Comparison of ENCODE assay signal across 16 cellular contexts in genomic region chr7:5553298-5553877, GRCh38. TPM values are rescaled to one million over a fixed set of nuclear protein-coding genes. Genes with fewer than 3 reads are reported as not detected.
DNase-seq lines count a peak whose midpoint lies in the region; ATAC-seq, FAIRE-seq and TF ChIP-seq lines count a peak whose summit lies in the region.
"Had no signal": no experiment of that assay in that cellular context is flagged by ENCODE, and none has a peak within 500 bp of the region (broad histone marks: within the 10 kb centered on the region; RNA-seq: fewer than 3 reads in every experiment).

No MANE protein-coding gene starts in this region.

- 8% methylated on average over 9 of the region's 9 CpGs for WGBS in K562 (ENCODE audit: insufficient coverage, low coverage, missing lambda C conversion rate)

- H3K9me1 ChIP-seq in K562 (ENCODE audit: control insufficient read depth, insufficient read depth, low read length), result no peaks in the 10 kb centered on the region

- no TSS peak for BruUV-seq in K562 (replicated peaks; lab: Mats Ljungman, UMichigan)

- DNase-seq in HFFc6 (no peak), K562 (ENCODE audit: extremely low read depth in 1 of 4, low spot score in 3 of 4) (peak; percentile 54 to 89 (median 60)), myocyte (ENCODE audit: low read depth) (peak; percentile 77), KBM-7 (no peak), NCI-H69 (lab: John Stamatoyannopoulos, UW) (no peak)
- no peak for DNase-seq in activated CD4-positive, alpha-beta T cell treated with anti-CD3 and anti-CD28 coated beads, Interleukin-2, amount 10 ng/mL, durations not matched to agents 7 days and 5 days
- DNase-seq: activated T-cell treated with anti-CD3 and anti-CD28 coated beads, Interleukin-2, amount 50 U/mL, for 4 hours; amygdala; DMS79 treated with DMSO at 0.1 percent for 48 hours; NCI-H1436; substantia nigra; T-cell had no signal

- no peaks in the 10 kb centered on the region for H3K36me3 ChIP-seq in BLaER1 treated with 17β-estradiol and CSF1 and Interleukin-3, amounts not matched to agents 10 nM and 100 nM
- H3K36me3 ChIP-seq in K562 (ENCODE audit: control insufficient read depth, insufficient read depth, low read length), result no peaks in the 10 kb centered on the region

- TF ChIP-seq CTCF in HFFc6 (IDR thresholded peaks at IDR 0.05) (no peak), K562 (IDR thresholded peaks at IDR 0.05 in 2 of 3, conservative IDR thresholded peaks at IDR 0.05 in 1 of 3; ENCODE audit: insufficient read depth in 2 of 3, low read depth in 1 of 3, low read length in 3 of 3) (no peak)

- H3K27ac ChIP-seq in BLaER1 treated with 17β-estradiol and CSF1 and Interleukin-3, amounts not matched to agents 10 nM and 100 nM, result 0 out of 22 replicates have a peak overlapping the region, but pooled peaks of 1 of the 11 experiments have one; percentile 1
- peak overlapping the region; percentile 80 for H3K27ac ChIP-seq in K562 (ENCODE audit: extremely low read depth, low read depth, low read length)

- peak overlapping the region; percentile 38; the same call in 1 of the 2 replicates for H3K27ac Mint-ChIP-seq in HFFc6
- H3K27ac Mint-ChIP-seq in activated CD4-positive, alpha-beta T cell treated with anti-CD3 and anti-CD28 coated beads, Interleukin-2, amount 10 ng/mL, durations not matched to agents 7 days and 5 days, result no peak overlapping the region

- H3K9me3 ChIP-seq in BLaER1 treated with 17β-estradiol and CSF1 and Interleukin-3, amounts not matched to agents 10 nM and 100 nM (replicated peaks in 1 of 11), result no peaks in the 10 kb centered on the region
- H3K9me3 ChIP-seq in K562 (replicated peaks; ENCODE audit: control insufficient read depth, insufficient read depth, low read depth, low read length), result no peaks in the 10 kb centered on the region

- peak overlapping the region in 8 of 11 experiments; percentile 2 to 100 (median 38); a peak in 11 of 22 replicates for H3K4me2 ChIP-seq in BLaER1 treated with 17β-estradiol and CSF1 and Interleukin-3, amounts not matched to agents 10 nM and 100 nM
- peak overlapping the region; percentile 40 for H3K4me2 ChIP-seq in K562 (ENCODE audit: insufficient read depth, low read length)

- no peak overlapping the region for H3K4me3 ChIP-seq in BLaER1 treated with 17β-estradiol and CSF1 and Interleukin-3, amounts not matched to agents 10 nM and 100 nM
- no peak overlapping the region for H3K4me3 ChIP-seq in K562
- H3K4me3 ChIP-seq: GM12878, lung had no signal

- peaks cover 9% of the 10 kb centered on the region; the same call in 2 of the 3 replicates for H3K79me2 ChIP-seq in K562 (ENCODE audit: control insufficient read depth, insufficient read depth, low read length)

- peaks cover 47 to 65% (median 50%) of the 10 kb centered on the region in 10 experiments for H3K4me1 ChIP-seq in BLaER1 treated with 17β-estradiol and CSF1 and Interleukin-3, amounts not matched to agents 10 nM and 100 nM
- H3K4me1 ChIP-seq in K562 (replicated peaks in 1 of 2; ENCODE audit: control insufficient read depth in 2 of 2, insufficient read depth in 2 of 2, low read length in 2 of 2), result peaks cover 56 to 82% of the 10 kb centered on the region in 2 experiments

- H2AFZ ChIP-seq in K562 (ENCODE audit: low read depth, low read length), result peak overlapping the region; percentile 97

- in situ Hi-C loops in K562 (cut with MboI) (no loop called here), KBM-7 (cut with MboI; ENCODE audit: low pct_unique_long_range_greater_than_20kb, low sequenced_read_pairs) (no loop called here)

- H3K27me3 ChIP-seq in BLaER1 treated with 17β-estradiol and CSF1 and Interleukin-3, amounts not matched to agents 10 nM and 100 nM, result no peaks in the 10 kb centered on the region
- no peaks in the 10 kb centered on the region for H3K27me3 ChIP-seq in K562 (ENCODE audit: control insufficient read depth in 2 of 2, insufficient read depth in 2 of 2, low read length in 2 of 2)

- ATAC-seq in K562 (peak; percentile 9), GM18868 (IDR thresholded peaks at IDR 0.05; ENCODE audit: unreplicated experiment) (no peak)
- ATAC-seq: activated T-cell treated with anti-CD3 and anti-CD28 coated beads, Interleukin-2, amount 50 U/mL, for 4 hours; GM12878; T-cell had no signal

- no peaks in the 10 kb centered on the region; the same call in 1 of the 2 replicates for H3K27me3 Mint-ChIP-seq in HFFc6 (ENCODE audit: insufficient read depth)
- peaks cover 4% of the 10 kb centered on the region for H3K27me3 Mint-ChIP-seq in activated CD4-positive, alpha-beta T cell treated with anti-CD3 and anti-CD28 coated beads, Interleukin-2, amount 10 ng/mL, durations not matched to agents 7 days and 5 days
- H3K27me3 Mint-ChIP-seq: T-cell had no signal

- H3K9me3 Mint-ChIP-seq in HFFc6, result no peaks in the 10 kb centered on the region
- H3K9me3 Mint-ChIP-seq in activated CD4-positive, alpha-beta T cell treated with anti-CD3 and anti-CD28 coated beads, Interleukin-2, amount 10 ng/mL, durations not matched to agents 7 days and 5 days, result no peaks in the 10 kb centered on the region
- H3K9me3 Mint-ChIP-seq: activated T-cell treated with anti-CD3 and anti-CD28 coated beads, Interleukin-2, amount 50 U/mL, for 4 hours; T-cell had no signal

- H3K9ac ChIP-seq in BLaER1 treated with 17β-estradiol and CSF1 and Interleukin-3, amounts not matched to agents 10 nM and 100 nM, result peak overlapping the region in 3 of 11 experiments; percentile 21 to 72 (median 23); a peak in 2 of 22 replicates
- peak overlapping the region; percentile 65 to 86 for H3K9ac ChIP-seq in K562 (ENCODE audit: insufficient read depth in 1 of 2, low read depth in 2 of 2, low read length in 2 of 2)

- TF ChIP-seq POLR2A in K562 (conservative IDR thresholded peaks at IDR 0.05), result no peak

- TF ChIP-seq EP300 in K562 (IDR thresholded peaks at IDR 0.05; ENCODE audit: low read length), result no peak

- H3K4me3 Mint-ChIP-seq in HFFc6, result no peak overlapping the region
- no peak overlapping the region for H3K4me3 Mint-ChIP-seq in activated CD4-positive, alpha-beta T cell treated with anti-CD3 and anti-CD28 coated beads, Interleukin-2, amount 10 ng/mL, durations not matched to agents 7 days and 5 days

- H3K36me3 Mint-ChIP-seq in HFFc6 (ENCODE audit: low read depth), result no peaks in the 10 kb centered on the region
- no peaks in the 10 kb centered on the region for H3K36me3 Mint-ChIP-seq in activated CD4-positive, alpha-beta T cell treated with anti-CD3 and anti-CD28 coated beads, Interleukin-2, amount 10 ng/mL, durations not matched to agents 7 days and 5 days (ENCODE audit: low read depth)
- H3K36me3 Mint-ChIP-seq: T-cell had no signal

- FAIRE-seq in K562 (lab: Jason Lieb, UNC), result peak; percentile 70
- FAIRE-seq: GM12878 had no signal

- POLR2A ChIA-PET in K562 (lab: Yijun Ruan, JAX), result interaction anchor here (0.6 to 0.8 kb wide), 4 partner anchors 33 to 63 kb away, joined by 3 to 4 read pairs (median 3); no protein-coding TSS in a partner anchor
- POLR2A ChIA-PET in activated CD4-positive, alpha-beta T cell treated with anti-CD3 and anti-CD28 coated beads, Interleukin-2, amount 10 ng/mL, durations not matched to agents 7 days and 5 days (lab: Charles Lee), result no interaction called here

- peaks cover 0 to 6% (median 0%) of the 10 kb centered on the region in 11 experiments; a peak in 4 of 22 replicates for H4K20me1 ChIP-seq in BLaER1 treated with 17β-estradiol and CSF1 and Interleukin-3, amounts not matched to agents 10 nM and 100 nM
- H4K20me1 ChIP-seq in K562 (replicated peaks; ENCODE audit: control insufficient read depth, insufficient read depth, low read length), result no peaks in the 10 kb centered on the region

- TF ChIP-seq RAD21 in K562 (CRISPR knock-in tag; conservative IDR thresholded peaks at IDR 0.05 in 1 of 2, IDR thresholded peaks at IDR 0.05 in 1 of 2), result no peak

- H3K4me1 Mint-ChIP-seq in HFFc6 (ENCODE audit: low read depth), result peaks cover 32% of the 10 kb centered on the region
- H3K4me1 Mint-ChIP-seq in activated CD4-positive, alpha-beta T cell treated with anti-CD3 and anti-CD28 coated beads, Interleukin-2, amount 10 ng/mL, durations not matched to agents 7 days and 5 days, result peaks cover 34% of the 10 kb centered on the region

- intact Hi-C loops in K562 (cut with micrococcal nuclease), result no loop called here

- CTCF ChIA-PET in K562 (lab: Yijun Ruan, JAX; ENCODE audit: low intra/inter-chr PET ratio), result no interaction called here
- CTCF ChIA-PET in activated CD4-positive, alpha-beta T cell treated with anti-CD3 and anti-CD28 coated beads, Interleukin-2, amount 10 ng/mL, durations not matched to agents 7 days and 5 days (lab: Charles Lee), result interaction anchor here (1.6 kb wide), 1 partner anchor 51 kb away, joined by 3 read pairs; no protein-coding TSS in a partner anchor

RNA-seq across cellular contexts. Expression of gene ACTB, which starts 23.0 kb away (rescaled TPM):
- over 10,000 TPM in 5 of 6 experiments, 1,000 to 10,000 TPM in 1; 9,852 to 14,845 (median 13,380) TPM for total RNA-seq in HFFc6 (2021; fragmentation: NEBNext Ultra II Directional; extraction: Animal tissue kit (Norgen Biotek cat#: 25700))
- total RNA-seq in K562 (2011; cell fraction: chromatin; rRNA removed; ENCODE audit: low replicate concordance), result 442 and 814 TPM in 2 replicates
- 822 and 827 TPM in 2 replicates for total RNA-seq in K562 (2011; cell fraction: nucleolus; rRNA removed)
- 612 and 733 TPM in 2 replicates for total RNA-seq in K562 (2011; cell fraction: nucleoplasm; rRNA removed)
- total RNA-seq in K562 (2014; rRNA removed), result 1,050 and 1,578 TPM in 2 replicates
- 1,330 and 1,372 TPM in 2 replicates for total RNA-seq in K562 (2014; rRNA removed; fragmentation: Illumina TruSeq; extraction: Trizol)
- 1,064 and 1,131 TPM in 2 replicates for total RNA-seq in K562 (2015; rRNA removed; fragmentation: Illumina TruSeq; extraction: Trizol)
- 3,434 and 3,475 TPM in 2 replicates for total RNA-seq in K562 (2021)
- polyA plus RNA-seq in K562 (2011; rRNA removed), result 394 and 1,035 TPM in 2 replicates
- polyA plus RNA-seq in K562 (2011; cell fraction: cytosol; rRNA removed), result 886 and 917 TPM in 2 replicates
- 1,199 and 1,212 TPM in 2 replicates for polyA plus RNA-seq in K562 (2011; cell fraction: nucleus; rRNA removed)
- polyA plus RNA-seq in K562 (2012), result 3,171 and 3,886 TPM in 2 replicates
- 3,161 and 3,227 TPM in 2 replicates for polyA plus RNA-seq in K562 (2014; fragmentation: Illumina TruSeq; extraction: Trizol)
- polyA plus RNA-seq in K562 (2014; fragmentation: Nextera tagmentation; extraction: Ambion mirVana), result 1,000 to 10,000 TPM; 1,484 to 2,232 TPM
- 1,030 and 1,055 TPM in 2 replicates for polyA plus RNA-seq in K562 (2014; rRNA removed)
- polyA minus RNA-seq in K562 (2011; rRNA and poly(A)+ RNA removed), result 535 and 828 TPM in 2 replicates
- 1,311 and 2,256 TPM in 2 replicates for polyA minus RNA-seq in K562 (2011; cell fraction: cytosol; rRNA and poly(A)+ RNA removed)
- polyA minus RNA-seq in K562 (2011; cell fraction: nucleus; rRNA and poly(A)+ RNA removed), result 373 and 553 TPM in 2 replicates
- total RNA-seq in myocyte, result 1,562 and 1,714 TPM in 2 replicates
- 5,457 TPM for polyA plus RNA-seq in myocyte (2012)
- over 10,000 TPM; 12,408 to 13,148 TPM for total RNA-seq in activated CD4-positive, alpha-beta T cell treated with anti-CD3 and anti-CD28 coated beads, Interleukin-2, amount 10 ng/mL, durations not matched to agents 7 days and 5 days

RNA-seq across cellular contexts. Expression of gene FSCN1, which starts 39.2 kb away (rescaled TPM):
- 100 to 1,000 TPM; 260 to 327 (median 310) TPM for total RNA-seq in HFFc6 (2021; fragmentation: NEBNext Ultra II Directional; extraction: Animal tissue kit (Norgen Biotek cat#: 25700))
- total RNA-seq in K562 (2011; cell fraction: chromatin; rRNA removed; ENCODE audit: low replicate concordance), result 24.2 and 122 TPM in 2 replicates
- 145 and 156 TPM in 2 replicates for total RNA-seq in K562 (2011; cell fraction: nucleolus; rRNA removed)
- total RNA-seq in K562 (2011; cell fraction: nucleoplasm; rRNA removed), result 58.0 and 62.1 TPM in 2 replicates
- 265 and 319 TPM in 2 replicates for total RNA-seq in K562 (2014; rRNA removed)
- 20.9 and 29.5 TPM in 2 replicates for total RNA-seq in K562 (2014; rRNA removed; fragmentation: Illumina TruSeq; extraction: Trizol)
- 95.1 and 107 TPM in 2 replicates for total RNA-seq in K562 (2015; rRNA removed; fragmentation: Illumina TruSeq; extraction: Trizol)
- total RNA-seq in K562 (2021), result 414 and 417 TPM in 2 replicates
- 38.7 and 106 TPM in 2 replicates for polyA plus RNA-seq in K562 (2011; rRNA removed)
- 83.6 and 256 TPM in 2 replicates for polyA plus RNA-seq in K562 (2011; cell fraction: cytosol; rRNA removed)
- 66.4 and 105 TPM in 2 replicates for polyA plus RNA-seq in K562 (2011; cell fraction: nucleus; rRNA removed)
- 253 and 255 TPM in 2 replicates for polyA plus RNA-seq in K562 (2012)
- 64.1 and 142 TPM in 2 replicates for polyA plus RNA-seq in K562 (2014; fragmentation: Illumina TruSeq; extraction: Trizol)
- 1 to 10 TPM in 1 of 2 experiments, under 1 TPM in 1; 0.70 to 1.2 TPM for polyA plus RNA-seq in K562 (2014; fragmentation: Nextera tagmentation; extraction: Ambion mirVana)
- 186 and 202 TPM in 2 replicates for polyA plus RNA-seq in K562 (2014; rRNA removed)
- 23.1 and 29.3 TPM in 2 replicates for polyA minus RNA-seq in K562 (2011; rRNA and poly(A)+ RNA removed)
- polyA minus RNA-seq in K562 (2011; cell fraction: cytosol; rRNA and poly(A)+ RNA removed), result 186 and 269 TPM in 2 replicates
- 66.0 and 87.2 TPM in 2 replicates for polyA minus RNA-seq in K562 (2011; cell fraction: nucleus; rRNA and poly(A)+ RNA removed)
- total RNA-seq in myocyte, result 159 and 214 TPM in 2 replicates
- 259 TPM for polyA plus RNA-seq in myocyte (2012)
- 1 to 10 TPM; 4.2 to 4.6 TPM for total RNA-seq in activated CD4-positive, alpha-beta T cell treated with anti-CD3 and anti-CD28 coated beads, Interleukin-2, amount 10 ng/mL, durations not matched to agents 7 days and 5 days

RNA-seq across cellular contexts. Expression of gene FBXL18, which starts 39.8 kb away (rescaled TPM):
- total RNA-seq in HFFc6 (2021; fragmentation: NEBNext Ultra II Directional; extraction: Animal tissue kit (Norgen Biotek cat#: 25700)), result 10 to 100 TPM; 17.9 to 24.4 (median 20.0) TPM
- 15.8 and 38.3 TPM in 2 replicates for total RNA-seq in K562 (2011; cell fraction: chromatin; rRNA removed; ENCODE audit: low replicate concordance)
- total RNA-seq in K562 (2011; cell fraction: nucleolus; rRNA removed), result 22.5 and 24.8 TPM in 2 replicates
- total RNA-seq in K562 (2011; cell fraction: nucleoplasm; rRNA removed), result 13.9 and 14.8 TPM in 2 replicates
- total RNA-seq in K562 (2014; rRNA removed) (3.5 and 4.5 TPM in 2 replicates), K562 (2014; rRNA removed; fragmentation: Illumina TruSeq; extraction: Trizol) (1.4 and 1.5 TPM in 2 replicates), K562 (2015; rRNA removed; fragmentation: Illumina TruSeq; extraction: Trizol) (2.6 and 2.7 TPM in 2 replicates), K562 (2021) (13.4 and 14.2 TPM in 2 replicates), myocyte (6.6 and 7.6 TPM in 2 replicates)
- polyA plus RNA-seq in K562 (2011; rRNA removed) (1.2 and 3.0 TPM in 2 replicates), K562 (2014; fragmentation: Illumina TruSeq; extraction: Trizol) (2.2 and 3.2 TPM in 2 replicates), K562 (2014; fragmentation: Nextera tagmentation; extraction: Ambion mirVana) (under 1 TPM; 0.25 to 0.31 TPM), K562 (2014; rRNA removed) (5.2 and 5.7 TPM in 2 replicates)
- polyA plus RNA-seq in K562 (2011; cell fraction: cytosol; rRNA removed), result 2.0 and 4.8 TPM in 2 replicates
- 3.8 and 7.6 TPM in 2 replicates for polyA plus RNA-seq in K562 (2011; cell fraction: nucleus; rRNA removed)
- polyA plus RNA-seq in K562 (2012), result 5.4 and 6.2 TPM in 2 replicates
- 1.7 and 2.2 TPM in 2 replicates for polyA minus RNA-seq in K562 (2011; rRNA and poly(A)+ RNA removed)
- 5.8 and 6.3 TPM in 2 replicates for polyA minus RNA-seq in K562 (2011; cell fraction: cytosol; rRNA and poly(A)+ RNA removed)
- 5.0 and 6.2 TPM in 2 replicates for polyA minus RNA-seq in K562 (2011; cell fraction: nucleus; rRNA and poly(A)+ RNA removed)
- 10.5 TPM for polyA plus RNA-seq in myocyte (2012)
- 10 to 100 TPM; 12.5 to 13.6 TPM for total RNA-seq in activated CD4-positive, alpha-beta T cell treated with anti-CD3 and anti-CD28 coated beads, Interleukin-2, amount 10 ng/mL, durations not matched to agents 7 days and 5 days

Comparison
In these comparisons a context has a peak if more than half of its experiments do, and no peak if none do; other contexts are left out.
1. DNase-seq: peak in K562 (4 of 4) and myocyte (single experiment); none in HFFc6 (single experiment), KBM-7 (single experiment), NCI-H69 (single experiment) and activated CD4-positive, alpha-beta T cell treated with anti-CD3 and anti-CD28 coated beads, Interleukin-2, amount 10 ng/mL, durations not matched to agents 7 days and 5 days (single experiment).